2 cellular contexts compared by ENCODE assay signal in the genomic region with DNA sequence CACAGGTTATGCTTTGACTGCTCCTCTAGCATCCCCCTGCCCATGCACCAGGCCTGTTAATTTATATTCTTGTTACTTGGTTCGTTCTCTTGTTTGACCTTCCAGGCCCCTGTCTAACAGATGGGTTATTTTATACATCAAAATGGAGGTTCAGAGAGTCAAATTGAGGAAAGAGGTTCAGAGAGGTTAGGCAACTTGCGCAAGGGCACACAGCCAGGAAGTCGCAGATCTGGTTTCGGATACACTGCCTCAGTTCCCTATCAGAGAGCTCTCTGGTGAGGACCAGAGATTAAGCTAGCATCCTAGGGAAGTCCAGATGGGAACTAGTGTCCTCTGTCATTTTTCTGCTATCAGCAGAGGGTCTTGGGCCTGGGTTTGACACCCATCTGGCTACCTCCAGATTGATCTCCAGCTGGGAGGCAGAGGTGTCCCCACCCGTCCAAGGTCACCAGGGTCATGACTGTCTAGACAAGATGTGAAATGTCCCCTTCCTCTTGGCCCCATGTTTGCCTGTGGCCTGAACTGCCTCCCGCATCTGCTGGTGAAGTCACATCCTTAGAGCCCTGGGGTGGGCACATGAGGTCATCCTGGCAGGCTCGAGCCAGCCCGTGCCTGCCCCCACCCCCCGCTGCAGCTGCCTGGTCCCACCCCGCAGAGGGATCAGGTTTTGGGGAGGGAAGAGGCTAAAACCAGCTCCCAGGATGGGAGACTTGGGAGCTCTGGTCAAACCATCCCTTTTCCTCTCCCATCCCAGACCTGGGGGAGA.
TF ChIP-seq lines count a peak whose summit lies in the region.

No MANE protein-coding gene starts in this region.

TF ChIP-seq in HepG2, 621 proteins besides CTCF, POLR2A, EP300 and RAD21:
- TF ChIP-seq ELF1 (CRISPR knock-in tag; IDR thresholded peaks at IDR 0.05), result no peak
- TF ChIP-seq ZNF768 (CRISPR knock-in tag; IDR thresholded peaks at IDR 0.05), result peak; percentile 84; the same call in 1 of the 2 replicates

TF ChIP-seq in SK-N-SH, 30 proteins besides CTCF, POLR2A, EP300 and RAD21:
- TF ChIP-seq, protein P1, sequence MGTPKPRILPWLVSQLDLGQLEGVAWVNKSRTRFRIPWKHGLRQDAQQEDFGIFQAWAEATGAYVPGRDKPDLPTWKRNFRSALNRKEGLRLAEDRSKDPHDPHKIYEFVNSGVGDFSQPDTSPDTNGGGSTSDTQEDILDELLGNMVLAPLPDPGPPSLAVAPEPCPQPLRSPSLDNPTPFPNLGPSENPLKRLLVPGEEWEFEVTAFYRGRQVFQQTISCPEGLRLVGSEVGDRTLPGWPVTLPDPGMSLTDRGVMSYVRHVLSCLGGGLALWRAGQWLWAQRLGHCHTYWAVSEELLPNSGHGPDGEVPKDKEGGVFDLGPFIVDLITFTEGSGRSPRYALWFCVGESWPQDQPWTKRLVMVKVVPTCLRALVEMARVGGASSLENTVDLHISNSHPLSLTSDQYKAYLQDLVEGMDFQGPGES (IDR thresholded peaks at IDR 0.05; ENCODE audit: low read depth, low read length), result no peak
- TF ChIP-seq TAF1 (IDR thresholded peaks at IDR 0.05; ENCODE audit: borderline replicate concordance, low read depth, low read length) (no peak), GABPA (IDR thresholded peaks at IDR 0.05; ENCODE audit: low read depth) (no peak), GATA2 (CRISPR knock-in tag; IDR thresholded peaks at IDR 0.05) (no peak), SIN3A (IDR thresholded peaks at IDR 0.05; ENCODE audit: borderline replicate concordance, low read depth, low read length) (no peak), ELF1 (IDR thresholded peaks at IDR 0.05) (no peak), RFX5 (IDR thresholded peaks at IDR 0.05; ENCODE audit: low read length) (no peak), NFIC (IDR thresholded peaks at IDR 0.05; ENCODE audit: borderline replicate concordance) (no peak), TEAD4 (IDR thresholded peaks at IDR 0.05; ENCODE audit: borderline replicate concordance, insufficient read depth) (no peak), SMC3 (IDR thresholded peaks at IDR 0.05; ENCODE audit: low read depth, low read length) (no peak), NRF1 (IDR thresholded peaks at IDR 0.05; ENCODE audit: low read depth, low read length) (no peak), POLR2AphosphoS5 (IDR thresholded peaks at IDR 0.05; ENCODE audit: low read depth, low read length) (no peak), MXI1 (IDR thresholded peaks at IDR 0.05; ENCODE audit: low read depth, low read length) (no peak)
- TF ChIP-seq, protein P2, sequence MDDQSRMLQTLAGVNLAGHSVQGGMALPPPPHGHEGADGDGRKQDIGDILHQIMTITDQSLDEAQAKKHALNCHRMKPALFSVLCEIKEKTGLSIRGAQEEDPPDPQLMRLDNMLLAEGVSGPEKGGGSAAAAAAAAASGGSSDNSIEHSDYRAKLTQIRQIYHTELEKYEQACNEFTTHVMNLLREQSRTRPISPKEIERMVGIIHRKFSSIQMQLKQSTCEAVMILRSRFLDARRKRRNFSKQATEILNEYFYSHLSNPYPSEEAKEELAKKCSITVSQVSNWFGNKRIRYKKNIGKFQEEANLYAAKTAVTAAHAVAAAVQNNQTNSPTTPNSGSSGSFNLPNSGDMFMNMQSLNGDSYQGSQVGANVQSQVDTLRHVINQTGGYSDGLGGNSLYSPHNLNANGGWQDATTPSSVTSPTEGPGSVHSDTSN (IDR thresholded peaks at IDR 0.05), result no peak
- TF ChIP-seq, protein P3, sequence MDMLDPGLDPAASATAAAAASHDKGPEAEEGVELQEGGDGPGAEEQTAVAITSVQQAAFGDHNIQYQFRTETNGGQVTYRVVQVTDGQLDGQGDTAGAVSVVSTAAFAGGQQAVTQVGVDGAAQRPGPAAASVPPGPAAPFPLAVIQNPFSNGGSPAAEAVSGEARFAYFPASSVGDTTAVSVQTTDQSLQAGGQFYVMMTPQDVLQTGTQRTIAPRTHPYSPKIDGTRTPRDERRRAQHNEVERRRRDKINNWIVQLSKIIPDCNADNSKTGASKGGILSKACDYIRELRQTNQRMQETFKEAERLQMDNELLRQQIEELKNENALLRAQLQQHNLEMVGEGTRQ (IDR thresholded peaks at IDR 0.05; ENCODE audit: borderline replicate concordance, low read depth, low read length), result no peak
- TF ChIP-seq, protein P4, sequence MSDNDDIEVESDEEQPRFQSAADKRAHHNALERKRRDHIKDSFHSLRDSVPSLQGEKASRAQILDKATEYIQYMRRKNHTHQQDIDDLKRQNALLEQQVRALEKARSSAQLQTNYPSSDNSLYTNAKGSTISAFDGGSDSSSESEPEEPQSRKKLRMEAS (IDR thresholded peaks at IDR 0.05; ENCODE audit: low read depth), result no peak
- TF ChIP-seq, protein P5, sequence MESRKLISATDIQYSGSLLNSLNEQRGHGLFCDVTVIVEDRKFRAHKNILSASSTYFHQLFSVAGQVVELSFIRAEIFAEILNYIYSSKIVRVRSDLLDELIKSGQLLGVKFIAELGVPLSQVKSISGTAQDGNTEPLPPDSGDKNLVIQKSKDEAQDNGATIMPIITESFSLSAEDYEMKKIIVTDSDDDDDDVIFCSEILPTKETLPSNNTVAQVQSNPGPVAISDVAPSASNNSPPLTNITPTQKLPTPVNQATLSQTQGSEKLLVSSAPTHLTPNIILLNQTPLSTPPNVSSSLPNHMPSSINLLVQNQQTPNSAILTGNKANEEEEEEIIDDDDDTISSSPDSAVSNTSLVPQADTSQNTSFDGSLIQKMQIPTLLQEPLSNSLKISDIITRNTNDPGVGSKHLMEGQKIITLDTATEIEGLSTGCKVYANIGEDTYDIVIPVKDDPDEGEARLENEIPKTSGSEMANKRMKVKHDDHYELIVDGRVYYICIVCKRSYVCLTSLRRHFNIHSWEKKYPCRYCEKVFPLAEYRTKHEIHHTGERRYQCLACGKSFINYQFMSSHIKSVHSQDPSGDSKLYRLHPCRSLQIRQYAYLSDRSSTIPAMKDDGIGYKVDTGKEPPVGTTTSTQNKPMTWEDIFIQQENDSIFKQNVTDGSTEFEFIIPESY (IDR thresholded peaks at IDR 0.05; ENCODE audit: borderline replicate concordance, low read depth), result no peak
- TF ChIP-seq, protein P6, sequence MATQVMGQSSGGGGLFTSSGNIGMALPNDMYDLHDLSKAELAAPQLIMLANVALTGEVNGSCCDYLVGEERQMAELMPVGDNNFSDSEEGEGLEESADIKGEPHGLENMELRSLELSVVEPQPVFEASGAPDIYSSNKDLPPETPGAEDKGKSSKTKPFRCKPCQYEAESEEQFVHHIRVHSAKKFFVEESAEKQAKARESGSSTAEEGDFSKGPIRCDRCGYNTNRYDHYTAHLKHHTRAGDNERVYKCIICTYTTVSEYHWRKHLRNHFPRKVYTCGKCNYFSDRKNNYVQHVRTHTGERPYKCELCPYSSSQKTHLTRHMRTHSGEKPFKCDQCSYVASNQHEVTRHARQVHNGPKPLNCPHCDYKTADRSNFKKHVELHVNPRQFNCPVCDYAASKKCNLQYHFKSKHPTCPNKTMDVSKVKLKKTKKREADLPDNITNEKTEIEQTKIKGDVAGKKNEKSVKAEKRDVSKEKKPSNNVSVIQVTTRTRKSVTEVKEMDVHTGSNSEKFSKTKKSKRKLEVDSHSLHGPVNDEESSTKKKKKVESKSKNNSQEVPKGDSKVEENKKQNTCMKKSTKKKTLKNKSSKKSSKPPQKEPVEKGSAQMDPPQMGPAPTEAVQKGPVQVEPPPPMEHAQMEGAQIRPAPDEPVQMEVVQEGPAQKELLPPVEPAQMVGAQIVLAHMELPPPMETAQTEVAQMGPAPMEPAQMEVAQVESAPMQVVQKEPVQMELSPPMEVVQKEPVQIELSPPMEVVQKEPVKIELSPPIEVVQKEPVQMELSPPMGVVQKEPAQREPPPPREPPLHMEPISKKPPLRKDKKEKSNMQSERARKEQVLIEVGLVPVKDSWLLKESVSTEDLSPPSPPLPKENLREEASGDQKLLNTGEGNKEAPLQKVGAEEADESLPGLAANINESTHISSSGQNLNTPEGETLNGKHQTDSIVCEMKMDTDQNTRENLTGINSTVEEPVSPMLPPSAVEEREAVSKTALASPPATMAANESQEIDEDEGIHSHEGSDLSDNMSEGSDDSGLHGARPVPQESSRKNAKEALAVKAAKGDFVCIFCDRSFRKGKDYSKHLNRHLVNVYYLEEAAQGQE (IDR thresholded peaks at IDR 0.05; ENCODE audit: low read depth, low read length), result no peak
